ENCODE assay signal across 9 cellular contexts in the genomic region with DNA sequence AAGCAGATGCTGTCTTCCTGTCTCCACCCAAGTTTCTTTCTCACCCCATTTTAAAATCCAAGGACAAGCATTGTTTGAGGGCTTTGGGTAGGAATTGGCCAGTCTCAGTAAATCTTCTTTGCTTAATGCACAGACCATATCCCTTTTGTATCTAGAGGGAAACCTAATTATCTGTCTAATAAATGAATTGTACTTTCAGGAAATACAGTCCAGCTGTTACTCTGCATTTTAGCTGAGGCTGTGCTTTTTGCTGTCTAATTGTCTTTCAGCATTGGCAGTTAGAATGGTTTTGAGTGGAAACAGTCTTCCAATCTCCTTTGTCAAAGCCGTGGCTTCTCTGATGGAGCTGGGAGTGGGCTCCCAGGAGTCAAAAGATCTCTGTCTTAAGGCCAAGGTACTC.
"Had no signal": no experiment of that assay in that cellular context is flagged by ENCODE, and none has a peak within 500 bp of the region (broad histone marks: within the 10 kb centered on the region; RNA-seq: fewer than 3 reads in every experiment).

No MANE protein-coding gene starts in this region.

- DNase-seq: GM23248, GOT3, H7, H9, HCEC 1CT, HFFc6 had no signal

- ATAC-seq: GM23338, HCT116 had no signal

- H3K36me3 ChIP-seq: HAP-1 had no signal

- H3K9ac ChIP-seq: GM23248 had no signal

- H3K27ac ChIP-seq: GM23248 had no signal

- H2AFZ ChIP-seq: GM23248, GM23338 had no signal

- H3K9me3 ChIP-seq: HAP-1 had no signal

- H3K4me3 ChIP-seq: GM23248, GM23338, HAP-1 had no signal

- H3K4me2 ChIP-seq: GM23338 had no signal

- H3K4me1 ChIP-seq: HAP-1 had no signal
